ENCODE assay signal across 8 cellular contexts in the genomic region with DNA sequence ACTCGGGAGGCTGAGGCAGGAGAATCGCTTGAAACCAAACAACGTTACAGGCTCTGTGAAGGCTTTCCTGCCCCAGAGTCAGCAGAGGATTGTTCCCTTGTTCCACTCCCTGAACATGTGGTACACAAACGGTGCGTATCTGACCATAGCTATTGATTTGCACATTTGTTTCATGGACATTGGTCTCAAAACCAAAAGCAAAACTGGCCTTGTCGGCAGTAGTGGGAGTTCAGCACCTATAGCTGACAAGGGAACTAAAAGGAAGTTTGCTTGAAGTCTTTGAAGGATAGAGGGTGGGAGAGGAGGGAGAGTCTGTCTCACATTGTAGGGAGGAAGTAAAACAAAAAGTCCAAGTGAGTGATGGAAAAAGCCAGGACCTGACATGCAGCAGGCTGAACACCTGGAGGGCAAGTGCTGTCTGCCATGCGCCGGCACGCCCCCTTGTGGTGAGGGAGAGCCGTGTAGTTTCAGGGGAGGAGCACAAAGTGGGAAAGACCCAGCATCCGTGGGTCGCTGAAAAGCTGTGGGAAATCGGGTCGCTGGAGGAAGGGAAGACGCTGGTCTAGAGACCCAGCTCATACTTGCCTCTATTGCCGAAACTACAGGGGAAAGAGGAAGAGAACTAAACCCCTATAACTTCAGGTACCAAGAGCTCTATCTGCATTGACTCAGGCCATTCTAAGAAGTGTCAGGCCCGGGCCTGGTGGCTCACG. TPM values are rescaled to one million over a fixed set of nuclear protein-coding genes. Genes with fewer than 3 reads are reported as not detected.
DNase-seq lines count a peak whose midpoint lies in the region; ATAC-seq and TF ChIP-seq lines count a peak whose summit lies in the region.

No MANE protein-coding gene starts in this region.

- no peak overlapping the region for H3K4me3 ChIP-seq in BE2C (ENCODE audit: low read depth, low read length)
- no peak overlapping the region for H3K4me3 ChIP-seq in dorsolateral prefrontal cortex

- H3K4me1 ChIP-seq in BE2C, result peaks cover 5% of the 10 kb centered on the region

- no peaks in the 10 kb centered on the region for H3K9me3 ChIP-seq in BE2C

- H3K27me3 ChIP-seq in BE2C, result no peaks in the 10 kb centered on the region
- no peaks in the 10 kb centered on the region for H3K27me3 ChIP-seq in dorsolateral prefrontal cortex

- peak; percentile 87 for ATAC-seq in HG03280 (IDR thresholded peaks at IDR 0.05; ENCODE audit: unreplicated experiment)
- peak; percentile 92 for ATAC-seq in memory B cell (ENCODE audit: low read depth)

- no peak overlapping the region for H3K27ac ChIP-seq in dorsolateral prefrontal cortex

- H3K4me1 Mint-ChIP-seq in memory B cell, result peaks cover 10% of the 10 kb centered on the region

- peaks cover 2% of the 10 kb centered on the region for H3K36me3 Mint-ChIP-seq in memory B cell

- DNase-seq in BE2C (peak; percentile 86), GM19238 (ENCODE audit: insufficient read length, low spot score) (peak; percentile 65), NCI-H510A treated with DMSO at 0.1 percent for 48 hours (lab: John Stamatoyannopoulos, UW) (peak; percentile 48), dorsolateral prefrontal cortex (peak in 9 of 10 donors; percentile 37 to 76 (median 60)), memory B cell (ENCODE audit: low spot score in 2 of 2) (peak; percentile 81 to 89)
- DNase-seq in activated CD4-positive, alpha-beta T cell treated with anti-CD3 and anti-CD28 coated beads, Interleukin-2, amount 50 U/mL, for 48 hours, result peak; percentile 88 to 90
- peak; percentile 47 to 66 for DNase-seq in stimulated activated CD8-positive, alpha-beta memory T cell treated with anti-CD3 and anti-CD28 coated beads, Interleukin-15, amount 100 ng/mL, for 48 hours (ENCODE audit: low read depth in 2 of 2)

- peak; percentile 95 for TF ChIP-seq CTCF in BE2C (IDR thresholded peaks at IDR 0.05; ENCODE audit: low read depth, low read length)
- peak; percentile 63 to 92 (median 82) for TF ChIP-seq CTCF in dorsolateral prefrontal cortex (IDR thresholded peaks at IDR 0.05 in 54 of 56, conservative IDR thresholded peaks at IDR 0.05 in 2 of 56; ENCODE audit: low read depth in 1 of 56, partially characterized antibody in 56 of 56)

- H3K9me3 Mint-ChIP-seq in memory B cell, result no peaks in the 10 kb centered on the region

- intact Hi-C loops in dorsolateral prefrontal cortex (cut with DNase I), result no loop called here

- H3K27ac Mint-ChIP-seq in memory B cell, result no peak overlapping the region

- no peaks in the 10 kb centered on the region for H3K27me3 Mint-ChIP-seq in memory B cell

- peaks cover 21% of the 10 kb centered on the region for H3K36me3 ChIP-seq in BE2C

- peak overlapping the region; percentile 52 for H3K4me3 Mint-ChIP-seq in memory B cell

RNA-seq across cellular contexts. Expression of gene RAD23B, which starts 58.0 kb away (rescaled TPM):
- 270 TPM for polyA plus RNA-seq in BE2C (2012; ENCODE audit: insufficient read depth, insufficient read length, low read depth)
- total RNA-seq in dorsolateral prefrontal cortex, result 100 to 1,000 TPM in 30 of 120 experiments, 10 to 100 TPM in 90; 67.9 to 114 (median 93.7) TPM
